ENCODE assay signal across 8 cellular contexts in the genomic region with DNA sequence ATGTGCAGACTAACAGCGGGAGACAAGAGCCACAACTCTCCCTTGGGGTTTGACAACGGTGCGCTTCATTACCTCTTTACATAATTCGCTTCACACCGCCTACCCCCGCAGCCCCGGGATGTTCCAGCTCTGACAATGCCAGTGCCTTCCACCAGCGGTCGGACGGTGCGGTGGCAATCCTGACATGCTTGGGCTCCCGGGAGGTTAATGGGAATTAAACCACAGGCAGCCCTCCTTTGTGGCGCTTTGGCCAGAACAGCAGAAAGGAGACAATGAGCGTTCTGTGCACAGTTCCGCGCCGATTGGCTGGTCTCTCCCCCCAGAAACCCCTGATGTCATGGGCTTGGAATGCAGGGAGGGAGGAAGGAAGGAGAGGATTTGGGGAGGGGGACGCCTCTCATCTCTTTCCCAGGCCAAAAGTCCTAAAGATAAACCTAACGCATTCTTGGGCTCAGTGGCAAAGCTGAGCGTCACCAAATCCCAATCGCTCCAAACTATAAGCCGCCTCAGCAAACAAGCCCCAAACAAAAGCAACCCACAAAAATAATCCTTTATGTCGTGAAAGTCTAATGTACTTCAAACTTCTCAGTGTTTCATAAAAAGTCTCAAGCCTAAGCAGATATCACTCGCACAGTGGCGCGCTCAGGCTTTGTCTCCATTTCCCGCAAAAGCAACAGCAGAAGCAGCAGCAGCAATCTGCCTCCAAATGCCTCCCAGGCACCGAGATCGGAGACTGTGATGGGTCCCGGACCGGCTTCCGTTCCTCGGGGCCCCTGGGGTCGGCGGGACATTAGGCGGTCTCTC. TPM values are rescaled to one million over a fixed set of nuclear protein-coding genes. Genes with fewer than 3 reads are reported as not detected.
DNase-seq lines count a peak whose midpoint lies in the region; ATAC-seq lines count a peak whose summit lies in the region.

No MANE protein-coding gene starts in this region.

- H3K4me3 ChIP-seq in neuron (ENCODE audit: low read length) (peak overlapping the region; percentile 99), aorta (ENCODE audit: low read length in 2 of 2) (peak overlapping the region; percentile 81 to 89)

- DNase-seq in GM03348 (ENCODE audit: low spot score) (peak; percentile 88), NCI-H345 treated with DMSO at 0.1 percent for 48 hours (lab: John Stamatoyannopoulos, UW; ENCODE audit: unreplicated experiment) (peak; percentile 74), amniotic epithelial cell (ENCODE audit: low read depth) (peak; percentile 78), Right ventricle myocardium superior (peak; percentile 76), aorta (peak; percentile 79 to 85)
- no peak for DNase-seq in effector CD4-positive, alpha-beta T cell

- 1% methylated on average over 33 to 36 of the region's 36 CpGs for WGBS in aorta, 2 donors

- H3K27ac ChIP-seq in aorta (ENCODE audit: low read depth in 1 of 2, low read length in 2 of 2), result peak overlapping the region; percentile 92 to 99

- no peaks in the 10 kb centered on the region for H3K9me3 ChIP-seq in neuron (ENCODE audit: low read length)
- H3K9me3 ChIP-seq in aorta (ENCODE audit: control insufficient read depth, low read length), result no peaks in the 10 kb centered on the region

- peaks cover 50% of the 10 kb centered on the region for H3K4me1 ChIP-seq in neuron (ENCODE audit: insufficient read depth, low read length)
- H3K4me1 ChIP-seq in aorta (ENCODE audit: control insufficient read depth in 1 of 2, insufficient read depth in 2 of 2, low read length in 2 of 2), result peaks cover 0 to 8% of the 10 kb centered on the region in 2 donors

- intact Hi-C loops in Right ventricle myocardium superior (cut with DNase I), result loop anchor here (2.0 to 10.0 kb wide), 2 partner anchors 89 to 117 kb away; no protein-coding TSS in a partner anchor
- intact Hi-C loops in aorta (cut with DNase I), result loop anchor here (2.0 to 10.0 kb wide), 7 partner anchors 58 to 309 kb away; a partner anchor contains a TSS

- ATAC-seq in HG02678 (IDR thresholded peaks at IDR 0.05; ENCODE audit: unreplicated experiment) (peak; percentile 2), Right ventricle myocardium superior (ENCODE audit: poor library complexity) (peak; percentile 50), aorta (ENCODE audit: low FRiP score) (peak; percentile 54)

- H3K27me3 ChIP-seq in neuron (ENCODE audit: insufficient read depth, low read length) (no peaks in the 10 kb centered on the region), aorta (ENCODE audit: control insufficient read depth in 1 of 2, insufficient read depth in 2 of 2, low read length in 1 of 2) (no peaks in the 10 kb centered on the region)

- H3K36me3 ChIP-seq in neuron (ENCODE audit: insufficient read depth, low read length) (peaks cover 24% of the 10 kb centered on the region), aorta (ENCODE audit: control insufficient read depth in 1 of 2, insufficient read depth in 2 of 2, low read length in 1 of 2) (no peaks in the 10 kb centered on the region)

- peak overlapping the region; percentile 55 for H2AFZ ChIP-seq in neuron (ENCODE audit: low read depth, low read length)

RNA-seq across cellular contexts. Expression of a gene that starts 1.1 kb away (rescaled TPM):
- total RNA-seq in Right ventricle myocardium superior (49.4 TPM), aorta (100 to 1,000 TPM; 386 to 463 TPM)
- 100 to 1,000 TPM; 138 to 203 TPM for polyA plus RNA-seq in aorta

Comparison
In these comparisons a context has a peak if more than half of its experiments do, and no peak if none do; other contexts are left out.
1. ATAC-seq: peak in every context shown above with its lines; median percentile 54 in aorta; 50 in Right ventricle myocardium superior; 2 in HG02678.